ENCODE assay signal across 10 cellular contexts in the genomic region with DNA sequence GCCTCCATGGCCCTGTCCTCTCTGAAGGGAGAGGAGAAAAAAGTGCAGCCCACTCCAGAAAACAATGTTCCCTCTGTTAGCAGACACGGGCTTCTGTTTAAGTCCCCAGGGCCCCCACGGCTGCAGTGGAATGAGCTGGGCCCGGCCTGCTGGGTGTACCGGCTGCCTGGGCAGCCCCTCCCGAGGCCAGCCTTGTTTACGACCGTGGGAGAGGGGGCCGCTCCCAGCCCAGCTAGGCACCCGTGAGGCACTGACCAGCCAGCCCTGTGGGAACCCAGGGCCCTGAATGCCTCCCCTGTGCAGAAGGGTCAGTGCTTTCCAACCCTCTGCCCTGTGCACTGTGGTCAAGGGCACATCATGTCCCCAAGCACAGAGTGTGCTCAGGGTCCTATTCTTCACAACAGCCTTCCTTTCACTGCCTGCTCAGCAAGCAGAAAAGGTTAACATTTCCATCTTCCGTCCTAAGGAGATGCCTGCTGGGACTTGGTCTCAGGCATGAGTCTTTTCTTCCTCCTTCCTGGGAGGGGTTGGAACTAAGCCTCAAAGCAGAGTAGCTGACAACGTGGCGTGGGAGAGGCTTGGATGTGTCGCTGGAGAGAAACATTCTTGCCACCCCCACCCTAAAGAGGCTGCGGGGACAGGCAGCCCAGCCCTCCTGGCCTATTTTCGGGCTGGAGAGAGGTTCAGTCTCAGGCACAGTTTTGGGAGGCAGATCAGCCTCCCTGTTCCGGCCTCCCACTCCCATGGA.
A peak's percentile ranks its signal among the peaks of the same experiment; 100 is the strongest.
DNase-seq lines count a peak whose midpoint lies in the region; ATAC-seq and TF ChIP-seq lines count a peak whose summit lies in the region.
"Had no signal": no experiment of that assay in that cellular context is flagged by ENCODE, and none has a peak within 500 bp of the region (broad histone marks: within the 10 kb centered on the region; RNA-seq: fewer than 3 reads in every experiment).

No MANE protein-coding gene starts in this region.

- peak; percentile 40 for DNase-seq in AG10803 (ENCODE audit: low read depth)
- peak in 3 of 4 donors; percentile 34 to 45 (median 34) for DNase-seq in body of pancreas
- DNase-seq in right cardiac atrium = peak; percentile 56 to 86 (median 84)
- DNase-seq in putamen (ENCODE audit: low spot score) = peak; percentile 97
- DNase-seq in effector memory CD4-positive, alpha-beta T cell = no peak
- no peak for DNase-seq in effector CD4-positive, alpha-beta T cell
- no peak for DNase-seq in GM20000 (ENCODE audit: low spot score)
- DNase-seq: activated naive CD4-positive, alpha-beta T cell; Karpas-422 had no signal

- H3K27ac ChIP-seq in body of pancreas (peak overlapping the region in 3 of 4 donors; percentile 40 to 59 (median 43)), right cardiac atrium (ENCODE audit: low read length) (peak overlapping the region; percentile 79)
- no peak overlapping the region for H3K27ac ChIP-seq in effector memory CD4-positive, alpha-beta T cell (ENCODE audit: insufficient read depth, low read length, poor library complexity, severe bottlenecking)

- WGBS in body of pancreas, 2 donors = 59 to 63% methylated on average over 5 to 16 of the region's 16 CpGs
- 31% methylated on average over 16 of the region's 16 CpGs for WGBS in right cardiac atrium

- H3K27me3 ChIP-seq in body of pancreas (no peaks in the 10 kb centered on the region), right cardiac atrium (ENCODE audit: control insufficient read depth, insufficient read depth) (no peaks in the 10 kb centered on the region)
- H3K27me3 ChIP-seq in effector memory CD4-positive, alpha-beta T cell (replicated peaks; ENCODE audit: control insufficient read depth, insufficient read depth, low read length, poor library complexity, severe bottlenecking) = no peaks in the 10 kb centered on the region

- intact Hi-C loops in body of pancreas (cut with DNase I) = no loop called here
- intact Hi-C loops in right cardiac atrium (cut with DNase I) = no loop called here

- no peak for TF ChIP-seq POLR2A in body of pancreas (IDR thresholded peaks at IDR 0.05)

- H3K36me3 ChIP-seq in body of pancreas (replicated peaks in 1 of 2; ENCODE audit: insufficient read depth in 1 of 2, low read depth in 2 of 2) = no peaks in the 10 kb centered on the region
- H3K36me3 ChIP-seq in effector memory CD4-positive, alpha-beta T cell (ENCODE audit: control insufficient read depth, insufficient read depth, low read length) = no peaks in the 10 kb centered on the region

- H3K4me3 ChIP-seq in AG10803 (ENCODE audit: low read length) = no peak overlapping the region
- H3K4me3 ChIP-seq in body of pancreas = no peak overlapping the region
- no peak overlapping the region for H3K4me3 ChIP-seq in right cardiac atrium (ENCODE audit: low read length)
- H3K4me3 ChIP-seq in effector memory CD4-positive, alpha-beta T cell (ENCODE audit: insufficient read depth, low read depth, low read length, poor library complexity, severe bottlenecking) = no peak overlapping the region

- H3K4me1 ChIP-seq in body of pancreas (peaks cover 11% of the 10 kb centered on the region), right cardiac atrium (ENCODE audit: control insufficient read depth, insufficient read depth, low read length) (peaks cover 5% of the 10 kb centered on the region)
- no peaks in the 10 kb centered on the region for H3K4me1 ChIP-seq in effector memory CD4-positive, alpha-beta T cell (ENCODE audit: control insufficient read depth, insufficient read depth, low read length, poor library complexity, severe bottlenecking)

- ATAC-seq in body of pancreas = peak; percentile 47
- peak; percentile 76 to 87 for ATAC-seq in right cardiac atrium
- no peak for ATAC-seq in HG02852 (IDR thresholded peaks at IDR 0.05; ENCODE audit: unreplicated experiment)

- TF ChIP-seq CTCF in AG10803 (conservative IDR thresholded peaks at IDR 0.05; ENCODE audit: low read length) (no peak), body of pancreas (IDR thresholded peaks at IDR 0.05) (no peak), GM20000 (IDR thresholded peaks at IDR 0.05; ENCODE audit: extremely low read depth, missing control alignments) (no peak)

- H3K9me3 ChIP-seq in body of pancreas (no peaks in the 10 kb centered on the region), right cardiac atrium (ENCODE audit: control insufficient read depth, low read length) (no peaks in the 10 kb centered on the region)
- H3K9me3 ChIP-seq in effector memory CD4-positive, alpha-beta T cell (ENCODE audit: control insufficient read depth, low read length) = no peaks in the 10 kb centered on the region

Comparison
In these comparisons a context has a peak if more than half of its experiments do, and no peak if none do; other contexts are left out.
1. DNase-seq: peak in AG10803 (single experiment), body of pancreas (3 of 4), right cardiac atrium (3 of 3) and putamen (single experiment); none in effector memory CD4-positive, alpha-beta T cell (0 of 3), effector CD4-positive, alpha-beta T cell (single experiment) and GM20000 (single experiment).